ENCODE assay signal across 9 cellular contexts in genomic region chr17:64779344-64780095, GRCh38.
A peak's percentile ranks its signal among the peaks of the same experiment; 100 is the strongest.
DNase-seq lines count a peak whose midpoint lies in the region; ATAC-seq, FAIRE-seq and TF ChIP-seq lines count a peak whose summit lies in the region.
"Had no signal": no experiment of that assay in that cellular context is flagged by ENCODE, and none has a peak within 500 bp of the region (broad histone marks: within the 10 kb centered on the region; RNA-seq: fewer than 3 reads in every experiment).

No MANE protein-coding gene starts in this region.

- peaks cover 9 to 25% (median 15%) of the 10 kb centered on the region in 4 donors for H3K36me3 ChIP-seq in stomach
- H3K36me3 ChIP-seq: SJCRH30 had no signal

- ATAC-seq in HG03521 (IDR thresholded peaks at IDR 0.05; ENCODE audit: unreplicated experiment), result no peak

- 11 to 24% (median 17%) methylated on average over 12 to 44 of the region's 44 CpGs for WGBS in stomach, 5 donors

- peak overlapping the region; percentile 40 to 61 (median 44) for H3K4me3 ChIP-seq in stomach
- H3K4me3 ChIP-seq: SJCRH30 had no signal

- no peaks in the 10 kb centered on the region for H3K36me3 Mint-ChIP-seq in activated naive CD8-positive, alpha-beta T cell
- no peaks in the 10 kb centered on the region for H3K36me3 Mint-ChIP-seq in immature natural killer cell

- peak; percentile 65 for DNase-seq in NCI-H748 (lab: John Stamatoyannopoulos, UW; ENCODE audit: unreplicated experiment)
- no peak for DNase-seq in NCI-H748 treated with DMSO at 0.1 percent for 48 hours (lab: John Stamatoyannopoulos, UW)
- DNase-seq in immature natural killer cell, result no peak
- no peak for DNase-seq in stomach
- no peak for DNase-seq in GM12892 (ENCODE audit: insufficient read length)
- no peak for DNase-seq in NCI-H1092 treated with DMSO at 0.1 percent for 48 hours (lab: John Stamatoyannopoulos, UW)
- DNase-seq: SJCRH30 had no signal

- no peaks in the 10 kb centered on the region for H3K9me3 Mint-ChIP-seq in activated naive CD8-positive, alpha-beta T cell (ENCODE audit: low read depth)
- no peaks in the 10 kb centered on the region for H3K9me3 Mint-ChIP-seq in immature natural killer cell

- peaks cover 11 to 67% (median 45%) of the 10 kb centered on the region in 3 donors for H3K27me3 ChIP-seq in stomach
- H3K27me3 ChIP-seq: SJCRH30 had no signal

- intact Hi-C loops in stomach (cut with DNase I; ENCODE audit: low total_unique reads), result no loop called here

- H3K27ac Mint-ChIP-seq in activated naive CD8-positive, alpha-beta T cell, result no peak overlapping the region
- peak overlapping the region in 1 of 6 donors; percentile 45 for H3K27ac Mint-ChIP-seq in immature natural killer cell

- H3K4me3 Mint-ChIP-seq in activated naive CD8-positive, alpha-beta T cell, result peak overlapping the region; percentile 66
- H3K4me3 Mint-ChIP-seq in immature natural killer cell, result peak overlapping the region; percentile 80 to 88 (median 83)

- no peak for FAIRE-seq in GM12892 (lab: Jason Lieb, UNC)

- H3K9me3 ChIP-seq in stomach, result no peaks in the 10 kb centered on the region
- H3K9me3 ChIP-seq: SJCRH30 had no signal

- no peak for TF ChIP-seq EP300 in stomach (IDR thresholded peaks at IDR 0.05)

- TF ChIP-seq POLR2A in stomach (IDR thresholded peaks at IDR 0.05), result no peak
- no peak for TF ChIP-seq POLR2A in GM12892 (IDR thresholded peaks at IDR 0.05; ENCODE audit: low read depth, low read length)

- H3K27me3 Mint-ChIP-seq in activated naive CD8-positive, alpha-beta T cell, result peaks cover 3% of the 10 kb centered on the region
- peaks cover 2 to 16% (median 10%) of the 10 kb centered on the region in 3 donors for H3K27me3 Mint-ChIP-seq in immature natural killer cell (ENCODE audit: low read depth in 3 of 3)

- no peak for TF ChIP-seq CTCF in stomach (IDR thresholded peaks at IDR 0.05)

- H3K4me1 Mint-ChIP-seq in activated naive CD8-positive, alpha-beta T cell (ENCODE audit: low read depth), result peaks cover 24% of the 10 kb centered on the region
- H3K4me1 Mint-ChIP-seq in immature natural killer cell, result peaks cover 27 to 40% of the 10 kb centered on the region in 2 donors

- H3K4me1 ChIP-seq in stomach, result peaks cover 54 to 65% (median 58%) of the 10 kb centered on the region in 4 donors

- H3K27ac ChIP-seq in stomach, result peak overlapping the region in 3 of 5 donors; percentile 60 to 71 (median 65)
- H3K27ac ChIP-seq: SJCRH30 had no signal
